9 cellular contexts compared by ENCODE assay signal in the genomic region with DNA sequence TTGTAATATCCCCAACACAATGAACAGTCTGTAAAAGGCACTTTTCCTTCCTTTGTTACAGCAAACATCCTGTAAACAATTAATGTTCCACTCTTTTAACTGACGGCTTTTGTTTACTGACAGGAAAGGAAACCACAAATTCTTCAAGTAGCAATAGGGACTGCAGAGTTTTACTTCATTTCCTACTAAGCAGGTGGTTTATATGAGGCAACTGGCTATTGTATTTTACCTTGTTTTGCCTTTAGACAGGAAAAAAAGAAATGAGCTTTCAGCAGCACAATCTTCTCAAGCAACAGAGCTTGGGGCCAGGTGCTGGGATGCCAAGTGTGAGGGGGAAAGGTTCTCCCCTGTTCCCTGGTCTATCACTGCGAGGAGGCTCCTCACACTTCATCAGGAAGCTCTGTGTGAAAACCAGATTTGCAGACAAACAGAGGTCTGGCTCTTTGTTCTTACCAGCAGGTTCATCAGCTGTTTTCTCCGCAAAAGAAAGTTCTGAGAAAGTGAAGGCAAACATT. TPM values are rescaled to one million over a fixed set of nuclear protein-coding genes. Genes with fewer than 3 reads are reported as not detected.
DNase-seq lines count a peak whose midpoint lies in the region; ATAC-seq and TF ChIP-seq lines count a peak whose summit lies in the region.
"Had no signal": no experiment of that assay in that cellular context is flagged by ENCODE, and none has a peak within 500 bp of the region (broad histone marks: within the 10 kb centered on the region; RNA-seq: fewer than 3 reads in every experiment).

No MANE protein-coding gene starts in this region.

- H3K4me3 ChIP-seq in body of pancreas: no peak overlapping the region
- H3K4me3 ChIP-seq: K562 had no signal

- peak overlapping the region in 2 of 4 donors; percentile 9 to 10 for H3K27ac ChIP-seq in body of pancreas

- H3K9me3 ChIP-seq in body of pancreas: no peaks in the 10 kb centered on the region

- WGBS in body of pancreas, 2 donors: 65 to 67% methylated on average over 3 of the region's 3 CpGs

- no peak for TF ChIP-seq CTCF in body of pancreas (IDR thresholded peaks at IDR 0.05)

- intact Hi-C loops in body of pancreas (cut with DNase I): no loop called here
- intact Hi-C loops in sciatic nerve (cut with DNase I): no loop called here

- no peaks in the 10 kb centered on the region for H3K36me3 ChIP-seq in body of pancreas (replicated peaks in 1 of 2; ENCODE audit: insufficient read depth in 1 of 2, low read depth in 2 of 2)

- peak; percentile 66 for DNase-seq in NCI-H510A treated with DMSO at 0.1 percent for 48 hours (lab: John Stamatoyannopoulos, UW)
- DNase-seq in NCI-H510A (lab: John Stamatoyannopoulos, UW): no peak
- DNase-seq in body of pancreas: no peak
- no peak for DNase-seq in sciatic nerve (ENCODE audit: low spot score)
- DNase-seq in NCI-H82 (lab: John Stamatoyannopoulos, UW): no peak
- no peak for DNase-seq in Ammon's horn (ENCODE audit: low spot score)
- DNase-seq in NCI-H2227 (lab: John Stamatoyannopoulos, UW; ENCODE audit: unreplicated experiment): no peak

- H3K27me3 ChIP-seq in body of pancreas: no peaks in the 10 kb centered on the region

- no peak for TF ChIP-seq POLR2A in body of pancreas (IDR thresholded peaks at IDR 0.05)

- ATAC-seq in HG03175 (IDR thresholded peaks at IDR 0.05; ENCODE audit: unreplicated experiment): peak; percentile 55
- ATAC-seq in body of pancreas: peak; percentile 15
- peak; percentile 36 for ATAC-seq in sciatic nerve
- ATAC-seq: K562 had no signal

- H3K4me1 ChIP-seq in body of pancreas: no peaks in the 10 kb centered on the region

RNA-seq across cellular contexts. Expression of gene SIPA1L2, which starts 51.2 kb away (rescaled TPM):
- total RNA-seq in body of pancreas: 1 to 10 TPM; 5.6 to 8.6 TPM
- total RNA-seq in sciatic nerve: 61.5 TPM
